10 cellular contexts compared by ENCODE assay signal in genomic region chr18:41237317-41237716, GRCh38.
"Had no signal": no experiment of that assay in that cellular context is flagged by ENCODE, and none has a peak within 500 bp of the region (broad histone marks: within the 10 kb centered on the region; RNA-seq: fewer than 3 reads in every experiment).

No MANE protein-coding gene starts in this region.

- H3K4me1 ChIP-seq: HAP-1 had no signal

- H3K4me2 ChIP-seq: GM23338 had no signal

- DNase-seq: GM23248, GOT3, H7, H9, HFFc6 had no signal

- H2AFZ ChIP-seq: GM23248, GM23338 had no signal

- H3K27ac ChIP-seq: GM23248 had no signal

- ATAC-seq: GM23338, HCT116 had no signal

- H3K9ac ChIP-seq: GM23248 had no signal

- H3K4me3 ChIP-seq: GM23248, GM23338, HAP-1 had no signal

- H3K4me3 Mint-ChIP-seq: GM23338, H9, HFFc6 had no signal

- H3K9me3 ChIP-seq: HAP-1 had no signal

- FAIRE-seq: H1, H54 had no signal

- H3K36me3 ChIP-seq: HAP-1 had no signal

- H3K27ac Mint-ChIP-seq: GM23338, H9, HFFc6 had no signal

- H3K4me1 Mint-ChIP-seq: GM23338, H9 had no signal
